Comparison of ENCODE assay signal across 9 cellular contexts in the genomic region with DNA sequence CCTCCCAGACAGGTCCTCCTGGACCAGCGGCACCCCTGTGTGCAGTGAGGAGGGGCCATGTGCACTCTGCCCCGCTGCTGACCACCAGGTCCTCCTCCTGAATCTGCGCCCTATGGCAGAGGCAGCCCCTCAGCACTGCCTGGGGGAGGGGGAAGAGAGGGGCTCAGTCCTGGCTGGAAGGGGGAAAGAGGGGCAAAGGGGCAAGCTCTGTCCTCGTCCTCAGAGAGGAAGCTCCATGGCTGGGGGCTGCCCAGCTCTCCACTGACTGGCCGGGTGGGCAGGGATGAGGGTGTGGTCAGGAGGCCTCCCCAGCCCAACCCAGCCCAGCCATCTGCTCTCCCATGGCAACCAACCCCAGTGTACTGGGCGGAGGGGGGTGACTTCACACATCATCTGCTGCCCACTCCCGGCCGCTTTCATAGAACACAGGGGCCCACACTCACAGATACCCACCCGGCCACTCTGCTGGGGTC. TPM values are rescaled to one million over a fixed set of nuclear protein-coding genes. Genes with fewer than 3 reads are reported as not detected.
DNase-seq lines count a peak whose midpoint lies in the region; ATAC-seq, FAIRE-seq and TF ChIP-seq lines count a peak whose summit lies in the region.
"Had no signal": no experiment of that assay in that cellular context is flagged by ENCODE, and none has a peak within 500 bp of the region (broad histone marks: within the 10 kb centered on the region; RNA-seq: fewer than 3 reads in every experiment).

No MANE protein-coding gene starts in this region.

- dilution Hi-C loops in mammary epithelial cell (cut with HindIII; ENCODE audit: low sequenced_read_pairs) = no loop called here

- no peaks in the 10 kb centered on the region for H3K9me3 ChIP-seq in mammary epithelial cell (replicated peaks; ENCODE audit: insufficient read depth, low read length)

- H3K27ac ChIP-seq in mammary epithelial cell (ENCODE audit: insufficient read depth, low read depth, low read length) (no peak overlapping the region), layer of hippocampus (ENCODE audit: low read depth, low read length) (peak overlapping the region; percentile 59), substantia nigra (ENCODE audit: low read depth, low read length, poor library complexity, severe bottlenecking) (peak overlapping the region; percentile 71)

- DNase-seq in HTR-8/SVneo (ENCODE audit: insufficient read length, low spot score) (no peak), mammary epithelial cell (no peak), substantia nigra (lab: John Stamatoyannopoulos, UW) (peak in 18 of 49 donors; percentile 17 to 76 (median 39)), CD14-positive monocyte (ENCODE audit: low spot score) (no peak)
- DNase-seq in effector memory CD8-positive, alpha-beta T cell = no peak
- no peak for DNase-seq in activated CD4-positive, alpha-beta T cell treated with anti-CD3 and anti-CD28 coated beads, Interleukin-2, amount 10 ng/mL, durations not matched to agents 24 days and 14 days

- FAIRE-seq in HTR-8/SVneo (lab: Jason Lieb, UNC) = peak; percentile 42

- intact Hi-C loops in mammary epithelial cell (cut with micrococcal nuclease) (no loop called here), CD14-positive monocyte (cut with micrococcal nuclease) (no loop called here)
- intact Hi-C loops in activated CD4-positive, alpha-beta T cell treated with anti-CD3 and anti-CD28 coated beads, Interleukin-2, amount 10 ng/mL, durations not matched to agents 24 days and 14 days (cut with micrococcal nuclease) = no loop called here

- in situ Hi-C loops in mammary epithelial cell (cut with MboI; ENCODE audit: low sequenced_read_pairs in 2 of 2) = no loop called here

- no peak overlapping the region for H3K27ac Mint-ChIP-seq in CD14-positive monocyte
- no peak overlapping the region for H3K27ac Mint-ChIP-seq in effector memory CD8-positive, alpha-beta T cell
- H3K27ac Mint-ChIP-seq in activated CD4-positive, alpha-beta T cell treated with anti-CD3 and anti-CD28 coated beads, Interleukin-2, amount 10 ng/mL, durations not matched to agents 24 days and 14 days = no peak overlapping the region
- H3K27ac Mint-ChIP-seq: memory B cell had no signal

- H2AFZ ChIP-seq in mammary epithelial cell (ENCODE audit: low read depth, low read length) = no peak overlapping the region

- peaks cover 1% of the 10 kb centered on the region for H3K36me3 ChIP-seq in mammary epithelial cell (ENCODE audit: insufficient read depth, low read length)

- H3K4me1 ChIP-seq in mammary epithelial cell (ENCODE audit: insufficient read depth, low read length) = peaks cover 67% of the 10 kb centered on the region

- H3K4me3 Mint-ChIP-seq in CD14-positive monocyte = peak overlapping the region in 1 of 2 donors; percentile 57
- H3K4me3 Mint-ChIP-seq in effector memory CD8-positive, alpha-beta T cell = no peak overlapping the region
- no peak overlapping the region for H3K4me3 Mint-ChIP-seq in activated CD4-positive, alpha-beta T cell treated with anti-CD3 and anti-CD28 coated beads, Interleukin-2, amount 10 ng/mL, durations not matched to agents 24 days and 14 days
- H3K4me3 Mint-ChIP-seq: memory B cell had no signal

- no peak overlapping the region for H3K4me3 ChIP-seq in mammary epithelial cell (replicated peaks in 1 of 3; ENCODE audit: insufficient read depth in 1 of 3, low read depth in 2 of 3, low read length in 3 of 3)

- TF ChIP-seq CTCF in mammary epithelial cell (conservative IDR thresholded peaks at IDR 0.05 in 1 of 2, IDR thresholded peaks at IDR 0.05 in 1 of 2; ENCODE audit: extremely low read depth in 1 of 2, insufficient read depth in 1 of 2, low read depth in 1 of 2, low read length in 2 of 2) = no peak
- TF ChIP-seq CTCF in CD14-positive monocyte (IDR thresholded peaks at IDR 0.05) = no peak

- peaks cover 0 to 7% (median under 1%) of the 10 kb centered on the region in 7 donors for H3K9me3 Mint-ChIP-seq in CD14-positive monocyte
- no peaks in the 10 kb centered on the region for H3K9me3 Mint-ChIP-seq in effector memory CD8-positive, alpha-beta T cell
- no peaks in the 10 kb centered on the region for H3K9me3 Mint-ChIP-seq in activated CD4-positive, alpha-beta T cell treated with anti-CD3 and anti-CD28 coated beads, Interleukin-2, amount 10 ng/mL, durations not matched to agents 24 days and 14 days
- H3K9me3 Mint-ChIP-seq: memory B cell had no signal

- 53% methylated on average over 3 of the region's 9 CpGs for WGBS in mammary epithelial cell (ENCODE audit: low coverage, missing lambda C conversion rate)

- no peak overlapping the region for H3K9ac ChIP-seq in mammary epithelial cell (ENCODE audit: insufficient read depth, low read length)

- peaks cover 83 to 100% (median 95%) of the 10 kb centered on the region in 3 donors for H3K27me3 Mint-ChIP-seq in CD14-positive monocyte (ENCODE audit: low read depth in 3 of 3)
- peaks cover 45 to 71% of the 10 kb centered on the region in 2 donors for H3K27me3 Mint-ChIP-seq in effector memory CD8-positive, alpha-beta T cell
- H3K27me3 Mint-ChIP-seq in activated CD4-positive, alpha-beta T cell treated with anti-CD3 and anti-CD28 coated beads, Interleukin-2, amount 10 ng/mL, durations not matched to agents 24 days and 14 days = peaks cover 29% of the 10 kb centered on the region

- CTCF ChIA-PET in mammary epithelial cell (lab: Charles Lee; ENCODE audit: low non-redundant PET) = no interaction called here

- H3K36me3 Mint-ChIP-seq in CD14-positive monocyte = no peaks in the 10 kb centered on the region
- no peaks in the 10 kb centered on the region for H3K36me3 Mint-ChIP-seq in effector memory CD8-positive, alpha-beta T cell (ENCODE audit: insufficient read depth)
- no peaks in the 10 kb centered on the region for H3K36me3 Mint-ChIP-seq in activated CD4-positive, alpha-beta T cell treated with anti-CD3 and anti-CD28 coated beads, Interleukin-2, amount 10 ng/mL, durations not matched to agents 24 days and 14 days (ENCODE audit: low read depth)
- H3K36me3 Mint-ChIP-seq: memory B cell had no signal

- peaks cover 3% of the 10 kb centered on the region for H4K20me1 ChIP-seq in mammary epithelial cell (ENCODE audit: insufficient read depth, low read length)

- peaks cover 98% of the 10 kb centered on the region for H3K79me2 ChIP-seq in mammary epithelial cell (ENCODE audit: insufficient read depth, low read length)

- no peaks in the 10 kb centered on the region for H3K4me1 Mint-ChIP-seq in CD14-positive monocyte
- H3K4me1 Mint-ChIP-seq in effector memory CD8-positive, alpha-beta T cell (ENCODE audit: low read depth in 2 of 2) = peaks cover 0 to 4% of the 10 kb centered on the region in 2 donors
- no peaks in the 10 kb centered on the region for H3K4me1 Mint-ChIP-seq in activated CD4-positive, alpha-beta T cell treated with anti-CD3 and anti-CD28 coated beads, Interleukin-2, amount 10 ng/mL, durations not matched to agents 24 days and 14 days

- no TSS peak for BruUV-seq in mammary epithelial cell (replicated peaks; lab: Mats Ljungman, UMichigan)

- no peak for ATAC-seq in effector memory CD8-positive, alpha-beta T cell (replicated peaks)
- no peak for ATAC-seq in HG02852 (IDR thresholded peaks at IDR 0.05; ENCODE audit: unreplicated experiment)

- H3K4me2 ChIP-seq in mammary epithelial cell (ENCODE audit: insufficient read depth, low read depth, low read length) = peak overlapping the region; percentile 47

- H3K27me3 ChIP-seq in mammary epithelial cell (ENCODE audit: insufficient read depth, low read length) (no peaks in the 10 kb centered on the region), layer of hippocampus (ENCODE audit: control insufficient read depth, insufficient read depth, low read length) (no peaks in the 10 kb centered on the region)

RNA-seq across cellular contexts. Expression of gene BCAR1, which starts 5.5 kb away (rescaled TPM):
- 100 to 1,000 TPM in 1 of 2 donors, 10 to 100 TPM in 1; 58.0 to 103 TPM for total RNA-seq in mammary epithelial cell
- polyA plus RNA-seq in mammary epithelial cell = 46.8 TPM
- 19.5 TPM for polyA minus RNA-seq in mammary epithelial cell
- not detected for polyA plus RNA-seq in CD14-positive monocyte
- total RNA-seq in activated CD4-positive, alpha-beta T cell treated with anti-CD3 and anti-CD28 coated beads, Interleukin-2, amount 10 ng/mL, durations not matched to agents 24 days and 14 days = 0.50 and 0.79 TPM in 2 replicates

RNA-seq across cellular contexts. Expression of gene CTRB1, which starts 38.1 kb away (rescaled TPM):
- total RNA-seq in mammary epithelial cell = not detected
- polyA plus RNA-seq in mammary epithelial cell (not detected), CD14-positive monocyte (not detected)
- polyA minus RNA-seq in mammary epithelial cell = not detected
- not detected in 2 replicates for total RNA-seq in activated CD4-positive, alpha-beta T cell treated with anti-CD3 and anti-CD28 coated beads, Interleukin-2, amount 10 ng/mL, durations not matched to agents 24 days and 14 days

RNA-seq across cellular contexts. Expression of gene CTRB2, which starts 49.9 kb away (rescaled TPM):
- total RNA-seq in mammary epithelial cell = not detected
- not detected for polyA plus RNA-seq in mammary epithelial cell
- not detected for polyA minus RNA-seq in mammary epithelial cell
- not detected for polyA plus RNA-seq in CD14-positive monocyte
- not detected in 2 replicates for total RNA-seq in activated CD4-positive, alpha-beta T cell treated with anti-CD3 and anti-CD28 coated beads, Interleukin-2, amount 10 ng/mL, durations not matched to agents 24 days and 14 days

Comparison
In these comparisons a context has a peak if more than half of its experiments do, and no peak if none do; other contexts are left out.
1. RNA of gene BCAR1, which starts 5.5 kb away (total RNA-seq): 58.0 to 103 TPM in mammary epithelial cell; 0.50 to 0.79 TPM in activated CD4-positive, alpha-beta T cell treated with anti-CD3 and anti-CD28 coated beads, Interleukin-2, amount 10 ng/mL, durations not matched to agents 24 days and 14 days; every median in the first group is over 10 times any median in the second.